ENCODE assay signal across 15 cellular contexts in the genomic region with DNA sequence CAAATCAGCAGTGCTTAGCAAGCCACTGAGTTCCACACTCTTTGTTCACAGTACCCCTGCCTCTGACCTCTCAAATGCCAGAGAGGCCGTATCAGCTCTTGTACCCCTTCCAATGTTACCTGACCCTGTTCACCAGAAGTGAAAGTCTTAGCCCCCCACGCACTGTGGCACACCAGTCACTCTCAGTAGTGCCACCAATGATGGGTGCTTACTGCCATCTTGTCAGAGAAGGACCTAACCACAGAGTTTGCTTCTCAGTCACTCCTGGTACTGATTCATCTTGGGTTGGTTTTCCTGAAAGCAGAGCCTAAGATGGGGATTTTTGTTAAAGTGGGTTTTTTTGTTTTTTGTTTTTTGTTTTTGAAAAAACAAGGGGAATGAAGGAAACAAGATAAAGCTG.
A peak's percentile ranks its signal among the peaks of the same experiment; 100 is the strongest.
DNase-seq lines count a peak whose midpoint lies in the region; ATAC-seq, FAIRE-seq and TF ChIP-seq lines count a peak whose summit lies in the region.
"Had no signal": no experiment of that assay in that cellular context is flagged by ENCODE, and none has a peak within 500 bp of the region (broad histone marks: within the 10 kb centered on the region; RNA-seq: fewer than 3 reads in every experiment).

No MANE protein-coding gene starts in this region.

- no peak for FAIRE-seq in H54 (lab: Jason Lieb, UNC)
- FAIRE-seq: endothelial cell of umbilical vein had no signal

- ATAC-seq in GM19452 (IDR thresholded peaks at IDR 0.05; ENCODE audit: unreplicated experiment) (peak; percentile 69), HG02981 (IDR thresholded peaks at IDR 0.05; ENCODE audit: unreplicated experiment) (peak; percentile 77)

- no peak for TF ChIP-seq POLR2A in H54 (IDR thresholded peaks at IDR 0.05; ENCODE audit: low read depth, low read length)

- peak; percentile 62 for DNase-seq in activated CD4-positive, alpha-beta T cell treated with anti-CD3 and anti-CD28 coated beads for 48 hours
- no peak for DNase-seq in activated CD4-positive, alpha-beta T cell treated with anti-CD3 and anti-CD28 coated beads, Interleukin-2, amount 50 U/mL, for 1 hour
- DNase-seq in stimulated activated CD4-positive, alpha-beta T cell treated with anti-CD3 and anti-CD28 coated beads, Interleukin-2, amount 100 ng/mL, for 48 hours = peak; percentile 17 to 23
- no peak for DNase-seq in NCI-H69 (lab: John Stamatoyannopoulos, UW)
- DNase-seq in H54 (ENCODE audit: insufficient read length, low spot score) = no peak
- DNase-seq in DMS79 treated with DMSO at 0.1 percent for 48 hours (lab: John Stamatoyannopoulos, UW) = no peak
- DNase-seq: 8988T; activated effector memory CD4-positive, alpha-beta T cell treated with anti-CD3 and anti-CD28 coated beads, Interleukin-2, amount 50 U/mL, for 16 hours; GF-D8; NCI-H2107; retina; tibial artery had no signal

Comparison
In these comparisons a context has a peak if more than half of its experiments do, and no peak if none do; other contexts are left out.
1. DNase-seq: peak in activated CD4-positive, alpha-beta T cell treated with anti-CD3 and anti-CD28 coated beads for 48 hours (single experiment) and stimulated activated CD4-positive, alpha-beta T cell treated with anti-CD3 and anti-CD28 coated beads, Interleukin-2, amount 100 ng/mL, for 48 hours (2 of 2); none in activated CD4-positive, alpha-beta T cell treated with anti-CD3 and anti-CD28 coated beads, Interleukin-2, amount 50 U/mL, for 1 hour (single experiment), NCI-H69 (single experiment), H54 (single experiment) and DMS79 treated with DMSO at 0.1 percent for 48 hours (single experiment).